1 cellular context compared by ENCODE assay signal in genomic region chr18:48547456-48548403, GRCh38.
TF ChIP-seq lines count a peak whose summit lies in the region.

No MANE protein-coding gene starts in this region.

TF ChIP-seq in K562, 482 proteins besides CTCF, POLR2A, EP300 and RAD21:
- TF ChIP-seq, protein P1, sequence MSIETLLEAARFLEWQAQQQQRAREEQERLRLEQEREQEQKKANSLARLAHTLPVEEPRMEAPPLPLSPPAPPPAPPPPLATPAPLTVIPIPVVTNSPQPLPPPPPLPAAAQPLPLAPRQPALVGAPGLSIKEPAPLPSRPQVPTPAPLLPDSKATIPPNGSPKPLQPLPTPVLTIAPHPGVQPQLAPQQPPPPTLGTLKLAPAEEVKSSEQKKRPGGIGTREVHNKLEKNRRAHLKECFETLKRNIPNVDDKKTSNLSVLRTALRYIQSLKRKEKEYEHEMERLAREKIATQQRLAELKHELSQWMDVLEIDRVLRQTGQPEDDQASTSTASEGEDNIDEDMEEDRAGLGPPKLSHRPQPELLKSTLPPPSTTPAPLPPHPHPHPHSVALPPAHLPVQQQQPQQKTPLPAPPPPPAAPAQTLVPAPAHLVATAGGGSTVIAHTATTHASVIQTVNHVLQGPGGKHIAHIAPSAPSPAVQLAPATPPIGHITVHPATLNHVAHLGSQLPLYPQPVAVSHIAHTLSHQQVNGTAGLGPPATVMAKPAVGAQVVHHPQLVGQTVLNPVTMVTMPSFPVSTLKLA (conservative IDR thresholded peaks at IDR 0.05), result no peak
- TF ChIP-seq SRF (CRISPR knock-in tag; IDR thresholded peaks at IDR 0.05), result peak in 1 of 2 experiments; percentile 80; a peak in 2 of 4 replicates
- TF ChIP-seq NR2C2 (CRISPR knock-in tag; IDR thresholded peaks at IDR 0.05), result no peak
- 0 out of 2 replicates have a peak, but pooled peaks have one; percentile 1 for TF ChIP-seq NR2C2 (tag; IDR thresholded peaks at IDR 0.05)
- TF ChIP-seq POLR2H (tag; IDR thresholded peaks at IDR 0.05; ENCODE audit: low read depth), result no peak
- TF ChIP-seq ATF3 (IDR thresholded peaks at IDR 0.05), result 0 out of 2 replicates have a peak, but pooled peaks have one; percentile 6
- TF ChIP-seq ATF3 (CRISPR knock-in tag; conservative IDR thresholded peaks at IDR 0.05), result no peak
